ENCODE assay signal across 9 cellular contexts in genomic region chr7:134854816-134855215, GRCh38.
DNase-seq lines count a peak whose midpoint lies in the region; ATAC-seq, FAIRE-seq and TF ChIP-seq lines count a peak whose summit lies in the region.
"Had no signal": no experiment of that assay in that cellular context is flagged by ENCODE, and none has a peak within 500 bp of the region (broad histone marks: within the 10 kb centered on the region; RNA-seq: fewer than 3 reads in every experiment).

No MANE protein-coding gene starts in this region.

- H2BK120ac ChIP-seq in mesendoderm (ENCODE audit: low read depth, low read length) = no peak overlapping the region

- H3K4me3 ChIP-seq in ACC112 (ENCODE audit: low read depth, low read length) (peak overlapping the region; percentile 1; the same call in 1 of the 2 replicates), K562 (no peak overlapping the region), mesendoderm (ENCODE audit: low read length) (no peak overlapping the region)

- POLR2A ChIA-PET in K562 (lab: Yijun Ruan, JAX) = no interaction called here

- peak overlapping the region; percentile 18 for H3K27ac ChIP-seq in ACC112 (ENCODE audit: low read depth, low read length)
- H3K27ac ChIP-seq in K562 (ENCODE audit: extremely low read depth, low read depth, low read length) = no peak overlapping the region
- no peak overlapping the region for H3K27ac ChIP-seq in mesendoderm (ENCODE audit: low read depth, low read length)

- H3K27me3 ChIP-seq in ACC112 (ENCODE audit: insufficient read depth, low read length) (no peaks in the 10 kb centered on the region), K562 (ENCODE audit: control insufficient read depth in 2 of 2, insufficient read depth in 2 of 2, low read length in 2 of 2) (peaks cover 0 to 3% of the 10 kb centered on the region in 2 experiments; a peak in 2 of 5 replicates), mesendoderm (ENCODE audit: insufficient read depth, low read length, poor library complexity) (no peaks in the 10 kb centered on the region)

- FAIRE-seq in K562 (lab: Jason Lieb, UNC) = no peak

- H3K4me2 ChIP-seq in K562 (ENCODE audit: insufficient read depth, low read length) (no peak overlapping the region), mesendoderm (ENCODE audit: low read length) (no peak overlapping the region)

- 7% methylated on average over 3 of the region's 3 CpGs for WGBS in K562 (ENCODE audit: insufficient coverage, low coverage, missing lambda C conversion rate)
- no CpG with 5 or more reads among the region's 3 CpGs for WGBS in mesendoderm (ENCODE audit: extremely low coverage, insufficient coverage, low lambda C conversion rate)

- no TSS peak for BruUV-seq in K562 (replicated peaks; lab: Mats Ljungman, UMichigan)

- peaks cover 8% of the 10 kb centered on the region; the same call in 1 of the 2 replicates for H3K36me3 ChIP-seq in ACC112 (ENCODE audit: insufficient read depth, low read length)
- H3K36me3 ChIP-seq in K562 (ENCODE audit: control insufficient read depth, insufficient read depth, low read length) = no peaks in the 10 kb centered on the region
- H3K36me3 ChIP-seq in mesendoderm (ENCODE audit: control insufficient read depth, insufficient read depth, low read length) = no peaks in the 10 kb centered on the region

- H3K4me1 ChIP-seq in ACC112 (ENCODE audit: control insufficient read depth, insufficient read depth, low read length, unreplicated experiment) = peaks cover 27% of the 10 kb centered on the region
- peaks cover 0 to 16% of the 10 kb centered on the region in 2 experiments; a peak in 1 of 5 replicates for H3K4me1 ChIP-seq in K562 (replicated peaks in 1 of 2; ENCODE audit: control insufficient read depth in 2 of 2, insufficient read depth in 2 of 2, low read length in 2 of 2)
- H3K4me1 ChIP-seq in mesendoderm (ENCODE audit: control insufficient read depth, low read depth, low read length) = peaks cover 5% of the 10 kb centered on the region

- H3K79me2 ChIP-seq in ACC112 (ENCODE audit: control insufficient read depth, insufficient read depth, low read length, unreplicated experiment) (peaks cover 28% of the 10 kb centered on the region), K562 (ENCODE audit: control insufficient read depth, insufficient read depth, low read length) (no peaks in the 10 kb centered on the region), mesendoderm (ENCODE audit: control insufficient read depth, insufficient read depth, low read length) (peaks cover 29% of the 10 kb centered on the region)

- H4K8ac ChIP-seq in mesendoderm (ENCODE audit: low read depth, low read length) = no peak overlapping the region

- no peak overlapping the region for H2AK5ac ChIP-seq in mesendoderm (ENCODE audit: low read length)

- peak; percentile 58 for ATAC-seq in K562

- H3K4ac ChIP-seq in mesendoderm (ENCODE audit: low read depth, low read length) = no peak overlapping the region

- H4K5ac ChIP-seq in mesendoderm (ENCODE audit: low read length) = no peak overlapping the region

- DNase-seq in HCEC 1CT = peak; percentile 28
- DNase-seq in K562 (ENCODE audit: extremely low read depth in 1 of 4, low spot score in 3 of 4) = peak in 1 of 4 experiments; percentile 11
- DNase-seq in mesendoderm = peak; percentile 46
- no peak for DNase-seq in NCI-H524 treated with DMSO at 0.1 percent for 48 hours (lab: John Stamatoyannopoulos, UW)
- no peak for DNase-seq in iPS-NIHi7 (ENCODE audit: extremely low spot score)
- no peak for DNase-seq in NCI-H1092 (lab: John Stamatoyannopoulos, UW)
- no peak for DNase-seq in NCI-H446 (lab: John Stamatoyannopoulos, UW)
- DNase-seq: NCI-H510A treated with DMSO at 0.1 percent for 48 hours had no signal

- no peak overlapping the region for H3K9ac ChIP-seq in K562 (ENCODE audit: insufficient read depth in 1 of 2, low read depth in 2 of 2, low read length in 2 of 2)
- H3K9ac ChIP-seq in mesendoderm (ENCODE audit: low read length) = no peak overlapping the region

- no peaks in the 10 kb centered on the region for H4K20me1 ChIP-seq in K562 (replicated peaks; ENCODE audit: control insufficient read depth, insufficient read depth, low read length)

- intact Hi-C loops in K562 (cut with micrococcal nuclease) = no loop called here

- in situ Hi-C loops in K562 (cut with MboI) = no loop called here

- H3K56ac ChIP-seq in mesendoderm (ENCODE audit: low read length) = no peak overlapping the region

- no peaks in the 10 kb centered on the region for H3K9me1 ChIP-seq in K562 (ENCODE audit: control insufficient read depth, insufficient read depth, low read length)

- H3K23ac ChIP-seq in mesendoderm (ENCODE audit: low read length) = no peak overlapping the region

- H2AFZ ChIP-seq in ACC112 (ENCODE audit: low read length, unreplicated experiment) (peak overlapping the region; percentile 49), K562 (ENCODE audit: low read depth, low read length) (peak overlapping the region; percentile 86)

- H2BK15ac ChIP-seq in mesendoderm (replicated peaks; ENCODE audit: low read depth) = no peak overlapping the region

- CTCF ChIA-PET in K562 (lab: Yijun Ruan, JAX; ENCODE audit: low intra/inter-chr PET ratio) = no interaction called here

- no peak for TF ChIP-seq CTCF in K562 (IDR thresholded peaks at IDR 0.05 in 2 of 3, conservative IDR thresholded peaks at IDR 0.05 in 1 of 3; ENCODE audit: insufficient read depth in 2 of 3, low read depth in 1 of 3, low read length in 3 of 3)

- peaks cover 7% of the 10 kb centered on the region for H3K79me1 ChIP-seq in mesendoderm (ENCODE audit: low read length)

- H3K18ac ChIP-seq in mesendoderm (ENCODE audit: low read length) = peak overlapping the region; percentile 54

- no peak for TF ChIP-seq EP300 in K562 (IDR thresholded peaks at IDR 0.05; ENCODE audit: low read length)

- H2BK5ac ChIP-seq in mesendoderm (ENCODE audit: low read length) = no peak overlapping the region

- no peaks in the 10 kb centered on the region for H3K9me3 ChIP-seq in K562 (replicated peaks; ENCODE audit: control insufficient read depth, insufficient read depth, low read depth, low read length)

- no peak for TF ChIP-seq RAD21 in K562 (CRISPR knock-in tag; conservative IDR thresholded peaks at IDR 0.05 in 1 of 2, IDR thresholded peaks at IDR 0.05 in 1 of 2)

- no peak for TF ChIP-seq POLR2A in K562 (conservative IDR thresholded peaks at IDR 0.05)

TF ChIP-seq in K562, 482 proteins besides CTCF, POLR2A, EP300 and RAD21 (continues in another document):
- no peak for TF ChIP-seq THAP12 (CRISPR knock-in tag; IDR thresholded peaks at IDR 0.05)
- peak; percentile 68 for TF ChIP-seq ETV1 (tag; conservative IDR thresholded peaks at IDR 0.05; ENCODE audit: low read depth)

Comparison
In these comparisons a context has a peak if more than half of its experiments do, and no peak if none do; other contexts are left out.
1. DNase-seq: peak in HCEC 1CT (single experiment) and mesendoderm (single experiment); none in NCI-H524 treated with DMSO at 0.1 percent for 48 hours (single experiment), iPS-NIHi7 (single experiment), NCI-H1092 (single experiment) and NCI-H446 (0 of 2).